Comparison of ENCODE assay signal across 19 cellular contexts in genomic region chr2:232043966-232044365, GRCh38.
A peak's percentile ranks its signal among the peaks of the same experiment; 100 is the strongest.
DNase-seq lines count a peak whose midpoint lies in the region; ATAC-seq and TF ChIP-seq lines count a peak whose summit lies in the region.
"Had no signal": no experiment of that assay in that cellular context is flagged by ENCODE, and none has a peak within 500 bp of the region (broad histone marks: within the 10 kb centered on the region; RNA-seq: fewer than 3 reads in every experiment).

No MANE protein-coding gene starts in this region.

- intact Hi-C loops in activated CD4-positive, alpha-beta T cell treated with anti-CD3 and anti-CD28 coated beads for 36 hours (cut with DNase I, micrococcal nuclease), result no loop called here
- intact Hi-C loops in activated CD4-positive, alpha-beta T cell treated with anti-CD3 and anti-CD28 coated beads, Interleukin-2, amount 10 ng/mL, durations not matched to agents 24 days and 14 days (cut with micrococcal nuclease), result no loop called here
- intact Hi-C loops in natural killer cell (cut with micrococcal nuclease), result no loop called here
- intact Hi-C loops in thyroid gland (cut with DNase I), result no loop called here

- H3K4me3 ChIP-seq in thyroid gland (replicated peaks in 1 of 3), result no peak overlapping the region
- H3K4me3 ChIP-seq: A549; BLaER1 treated with 17β-estradiol and CSF1 and Interleukin-3, amounts not matched to agents 10 nM and 100 nM had no signal

- in situ Hi-C loops in GM13977 (cut with MboI; ENCODE audit: low pct_unique_long_range_greater_than_20kb, low sequenced_read_pairs, unreplicated experiment), result no loop called here

- H3K27ac ChIP-seq in thyroid gland, result no peak overlapping the region
- H3K27ac ChIP-seq: 22Rv1; A549; BLaER1 treated with 17β-estradiol and CSF1 and Interleukin-3, amounts not matched to agents 10 nM and 100 nM; C4-2B had no signal

- H3K9me3 Mint-ChIP-seq in activated CD4-positive, alpha-beta T cell treated with anti-CD3 and anti-CD28 coated beads for 36 hours (ENCODE audit: low read depth), result no peaks in the 10 kb centered on the region
- H3K9me3 Mint-ChIP-seq in activated CD4-positive, alpha-beta T cell treated with anti-CD3 and anti-CD28 coated beads, Interleukin-2, amount 10 ng/mL, durations not matched to agents 24 days and 14 days, result no peaks in the 10 kb centered on the region
- no peaks in the 10 kb centered on the region for H3K9me3 Mint-ChIP-seq in natural killer cell treated with Interleukin-12 subunit alpha and Interleukin-12 subunit beta and Interleukin-15 and Interleukin-18, amount 100 ng/mL, for 72 hours
- H3K9me3 Mint-ChIP-seq in natural killer cell, result no peaks in the 10 kb centered on the region
- H3K9me3 Mint-ChIP-seq: CD4-positive, alpha-beta T cell; CD8-positive, alpha-beta T cell had no signal

- peak; percentile 26 for ATAC-seq in activated CD4-positive, alpha-beta T cell treated with anti-CD3 and anti-CD28 coated beads for 36 hours
- peak; percentile 74 to 89 for ATAC-seq in natural killer cell treated with Interleukin-12 subunit alpha and Interleukin-12 subunit beta and Interleukin-15 and Interleukin-18, amount 100 ng/mL, for 72 hours
- no peak for ATAC-seq in natural killer cell
- peak; percentile 68 for ATAC-seq in stimulated activated naive CD8-positive, alpha-beta T cell treated with anti-CD3 and anti-CD28 coated beads, Interleukin-15, Interleukin-2, amounts not matched to agents 100 U/mL and 50 U/mL, for 24 hours
- ATAC-seq: A549; CD8-positive, alpha-beta T cell had no signal

- H3K27me3 Mint-ChIP-seq in activated CD4-positive, alpha-beta T cell treated with anti-CD3 and anti-CD28 coated beads for 36 hours, result no peaks in the 10 kb centered on the region
- no peaks in the 10 kb centered on the region for H3K27me3 Mint-ChIP-seq in activated CD4-positive, alpha-beta T cell treated with anti-CD3 and anti-CD28 coated beads, Interleukin-2, amount 10 ng/mL, durations not matched to agents 24 days and 14 days
- H3K27me3 Mint-ChIP-seq in natural killer cell treated with Interleukin-12 subunit alpha and Interleukin-12 subunit beta and Interleukin-15 and Interleukin-18, amount 100 ng/mL, for 72 hours, result no peaks in the 10 kb centered on the region
- no peaks in the 10 kb centered on the region for H3K27me3 Mint-ChIP-seq in natural killer cell (ENCODE audit: low read depth in 2 of 2)
- H3K27me3 Mint-ChIP-seq: B cell; CD4-positive, alpha-beta T cell had no signal

- H3K4me1 Mint-ChIP-seq in activated CD4-positive, alpha-beta T cell treated with anti-CD3 and anti-CD28 coated beads for 36 hours, result peaks cover 11% of the 10 kb centered on the region
- no peaks in the 10 kb centered on the region for H3K4me1 Mint-ChIP-seq in activated CD4-positive, alpha-beta T cell treated with anti-CD3 and anti-CD28 coated beads, Interleukin-2, amount 10 ng/mL, durations not matched to agents 24 days and 14 days
- H3K4me1 Mint-ChIP-seq in natural killer cell treated with Interleukin-12 subunit alpha and Interleukin-12 subunit beta and Interleukin-15 and Interleukin-18, amount 100 ng/mL, for 72 hours (ENCODE audit: low read depth in 2 of 2), result peaks cover 27 to 31% of the 10 kb centered on the region in 2 donors
- H3K4me1 Mint-ChIP-seq in natural killer cell, result peaks cover 11 to 24% of the 10 kb centered on the region in 2 donors
- H3K4me1 Mint-ChIP-seq: B cell had no signal

- no peaks in the 10 kb centered on the region for H3K27me3 ChIP-seq in thyroid gland
- H3K27me3 ChIP-seq: BLaER1 treated with 17β-estradiol and CSF1 and Interleukin-3, amounts not matched to agents 10 nM and 100 nM had no signal

- CTCF ChIA-PET in activated CD4-positive, alpha-beta T cell treated with anti-CD3 and anti-CD28 coated beads for 36 hours (lab: Charles Lee), result interaction anchor here (1.4 kb wide), 1 partner anchor 11 kb away, joined by 4 read pairs; no protein-coding TSS in a partner anchor

- no peaks in the 10 kb centered on the region for H3K4me1 ChIP-seq in thyroid gland
- H3K4me1 ChIP-seq: A549; BLaER1 treated with 17β-estradiol and CSF1 and Interleukin-3, amounts not matched to agents 10 nM and 100 nM; Caco-2 had no signal

- no peak overlapping the region for H3K27ac Mint-ChIP-seq in activated CD4-positive, alpha-beta T cell treated with anti-CD3 and anti-CD28 coated beads for 36 hours
- no peak overlapping the region for H3K27ac Mint-ChIP-seq in activated CD4-positive, alpha-beta T cell treated with anti-CD3 and anti-CD28 coated beads, Interleukin-2, amount 10 ng/mL, durations not matched to agents 24 days and 14 days
- peak overlapping the region; percentile 60 to 69 for H3K27ac Mint-ChIP-seq in natural killer cell treated with Interleukin-12 subunit alpha and Interleukin-12 subunit beta and Interleukin-15 and Interleukin-18, amount 100 ng/mL, for 72 hours
- no peak overlapping the region for H3K27ac Mint-ChIP-seq in natural killer cell
- H3K27ac Mint-ChIP-seq: B cell; CD4-positive, alpha-beta T cell; CD8-positive, alpha-beta T cell had no signal

- TF ChIP-seq CTCF in natural killer cell (IDR thresholded peaks at IDR 0.05) (no peak), thyroid gland (IDR thresholded peaks at IDR 0.05) (no peak), GM13977 (IDR thresholded peaks at IDR 0.05; ENCODE audit: extremely low read depth, insufficient read depth, missing control alignments) (no peak)

- no peaks in the 10 kb centered on the region for H3K36me3 ChIP-seq in thyroid gland

- POLR2A ChIA-PET in activated CD4-positive, alpha-beta T cell treated with anti-CD3 and anti-CD28 coated beads for 36 hours (lab: Charles Lee), result no interaction called here

- no peak for DNase-seq in activated CD4-positive, alpha-beta T cell treated with anti-CD3 and anti-CD28 coated beads for 36 hours
- DNase-seq in activated CD4-positive, alpha-beta T cell treated with anti-CD3 and anti-CD28 coated beads, Interleukin-2, amount 10 ng/mL, durations not matched to agents 24 days and 14 days, result no peak
- no peak for DNase-seq in natural killer cell treated with Interleukin-12 subunit alpha and Interleukin-12 subunit beta and Interleukin-15 and Interleukin-18, amount 100 ng/mL, for 72 hours (ENCODE audit: low spot score)
- DNase-seq in natural killer cell (no peak), thyroid gland (no peak), GM13977 (ENCODE audit: low spot score) (no peak)
- no peak for DNase-seq in stimulated activated naive CD8-positive, alpha-beta T cell treated with anti-CD3 and anti-CD28 coated beads, Interleukin-15, Interleukin-2, amounts not matched to agents 100 U/mL and 50 U/mL, for 24 hours
- DNase-seq: AML-193; Caco-2; Calu3; CD4-positive, alpha-beta T cell; CD8-positive, alpha-beta T cell; DMS79 treated with DMSO at 0.1 percent for 48 hours; GF-D8 had no signal

- no peaks in the 10 kb centered on the region for H3K9me3 ChIP-seq in thyroid gland
- H3K9me3 ChIP-seq: A549; BLaER1 treated with 17β-estradiol and CSF1 and Interleukin-3, amounts not matched to agents 10 nM and 100 nM; Caco-2 had no signal

- no peak for TF ChIP-seq POLR2A in thyroid gland (IDR thresholded peaks at IDR 0.05)

- H3K36me3 Mint-ChIP-seq in activated CD4-positive, alpha-beta T cell treated with anti-CD3 and anti-CD28 coated beads for 36 hours (ENCODE audit: low read depth), result peaks cover 19% of the 10 kb centered on the region
- peaks cover 2% of the 10 kb centered on the region for H3K36me3 Mint-ChIP-seq in activated CD4-positive, alpha-beta T cell treated with anti-CD3 and anti-CD28 coated beads, Interleukin-2, amount 10 ng/mL, durations not matched to agents 24 days and 14 days (ENCODE audit: low read depth)
- H3K36me3 Mint-ChIP-seq in natural killer cell treated with Interleukin-12 subunit alpha and Interleukin-12 subunit beta and Interleukin-15 and Interleukin-18, amount 100 ng/mL, for 72 hours, result peaks cover 18% of the 10 kb centered on the region
- no peaks in the 10 kb centered on the region for H3K36me3 Mint-ChIP-seq in natural killer cell

- no peak overlapping the region for H3K4me3 Mint-ChIP-seq in activated CD4-positive, alpha-beta T cell treated with anti-CD3 and anti-CD28 coated beads for 36 hours
- H3K4me3 Mint-ChIP-seq in activated CD4-positive, alpha-beta T cell treated with anti-CD3 and anti-CD28 coated beads, Interleukin-2, amount 10 ng/mL, durations not matched to agents 24 days and 14 days, result no peak overlapping the region
- peak overlapping the region; percentile 33 for H3K4me3 Mint-ChIP-seq in natural killer cell treated with Interleukin-12 subunit alpha and Interleukin-12 subunit beta and Interleukin-15 and Interleukin-18, amount 100 ng/mL, for 72 hours
- H3K4me3 Mint-ChIP-seq in natural killer cell, result no peak overlapping the region
- H3K4me3 Mint-ChIP-seq: B cell; CD4-positive, alpha-beta T cell; CD8-positive, alpha-beta T cell had no signal

Comparison
In these comparisons a context has a peak if more than half of its experiments do, and no peak if none do; other contexts are left out.
1. ATAC-seq: peak in activated CD4-positive, alpha-beta T cell treated with anti-CD3 and anti-CD28 coated beads for 36 hours (single experiment), natural killer cell treated with Interleukin-12 subunit alpha and Interleukin-12 subunit beta and Interleukin-15 and Interleukin-18, amount 100 ng/mL, for 72 hours (2 of 2) and stimulated activated naive CD8-positive, alpha-beta T cell treated with anti-CD3 and anti-CD28 coated beads, Interleukin-15, Interleukin-2, amounts not matched to agents 100 U/mL and 50 U/mL, for 24 hours (single experiment); none in natural killer cell (0 of 3).
2. H3K27ac Mint-ChIP-seq: peak in natural killer cell treated with Interleukin-12 subunit alpha and Interleukin-12 subunit beta and Interleukin-15 and Interleukin-18, amount 100 ng/mL, for 72 hours (2 of 2); none in activated CD4-positive, alpha-beta T cell treated with anti-CD3 and anti-CD28 coated beads for 36 hours (single experiment), activated CD4-positive, alpha-beta T cell treated with anti-CD3 and anti-CD28 coated beads, Interleukin-2, amount 10 ng/mL, durations not matched to agents 24 days and 14 days (single experiment) and natural killer cell (0 of 2).